18 cellular contexts compared by ENCODE assay signal in genomic region chr19:16087940-16088339, GRCh38. TPM values are rescaled to one million over a fixed set of nuclear protein-coding genes. Genes with fewer than 3 reads are reported as not detected.
DNase-seq lines count a peak whose midpoint lies in the region; ATAC-seq, FAIRE-seq and TF ChIP-seq lines count a peak whose summit lies in the region.
"Had no signal": no experiment of that assay in that cellular context is flagged by ENCODE, and none has a peak within 500 bp of the region (broad histone marks: within the 10 kb centered on the region; RNA-seq: fewer than 3 reads in every experiment).

No MANE protein-coding gene starts in this region.

- WGBS in neuronal stem cell (ENCODE audit: extremely low coverage in 2 of 2, insufficient read length in 2 of 2, insufficient replicate concordance in 1 of 2), 2 donors, result no CpG with 5 or more reads among the region's 12 CpGs

- no peak for FAIRE-seq in RCC 7860 (lab: Jason Lieb, UNC)
- FAIRE-seq: keratinocyte had no signal

- no peaks in the 10 kb centered on the region for H3K9me3 ChIP-seq in AG04450 (ENCODE audit: control insufficient read depth, insufficient read depth, low read length)
- no peaks in the 10 kb centered on the region for H3K9me3 ChIP-seq in neuronal stem cell (replicated peaks in 1 of 2; ENCODE audit: control insufficient read depth in 2 of 2, insufficient read depth in 1 of 2, low read depth in 1 of 2, low read length in 2 of 2)

- TF ChIP-seq POLR2A in GM18951 (IDR thresholded peaks at IDR 0.05; ENCODE audit: extremely low read depth, insufficient read depth, insufficient read length), result peak; percentile 12

- H3K4me1 Mint-ChIP-seq in effector memory CD8-positive, alpha-beta T cell (ENCODE audit: low read depth in 2 of 2), result peaks cover 18 to 23% of the 10 kb centered on the region in 2 donors

- peak overlapping the region; percentile 25 to 59 for H3K27ac Mint-ChIP-seq in effector memory CD8-positive, alpha-beta T cell

- H3K27ac ChIP-seq in AG04450 (ENCODE audit: low read depth, low read length) (peak overlapping the region; percentile 31), neuronal stem cell (replicated peaks; ENCODE audit: low read length) (no peak overlapping the region)
- H3K27ac ChIP-seq: foreskin keratinocyte had no signal

- H3K36me3 Mint-ChIP-seq in effector memory CD8-positive, alpha-beta T cell (ENCODE audit: insufficient read depth), result peaks cover 100% of the 10 kb centered on the region

- no peak overlapping the region for H4K91ac ChIP-seq in neuronal stem cell (ENCODE audit: low read depth, low read length, poor library complexity)

- peak overlapping the region; percentile 43 for H4K8ac ChIP-seq in neuronal stem cell (ENCODE audit: low read depth, low read length)

- H3K14ac ChIP-seq in neuronal stem cell (ENCODE audit: low read length), result no peak overlapping the region

- H3K4me2 ChIP-seq in neuronal stem cell (ENCODE audit: insufficient read depth, low read length, poor library complexity, severe bottlenecking), result no peak overlapping the region

- H2BK5ac ChIP-seq in neuronal stem cell (ENCODE audit: low read length), result no peak overlapping the region

- no peak overlapping the region for H3K4ac ChIP-seq in neuronal stem cell (ENCODE audit: low read length)

- peak overlapping the region; percentile 44 for H3K9ac ChIP-seq in neuronal stem cell (ENCODE audit: low read depth, low read length, poor library complexity)

- H3K36me3 ChIP-seq in neuronal stem cell (replicated peaks in 1 of 2; ENCODE audit: control insufficient read depth in 2 of 2, insufficient read depth in 2 of 2, low read length in 2 of 2), result peaks cover 77 to 99% of the 10 kb centered on the region in 2 donors

- H2AFZ ChIP-seq in neuronal stem cell (ENCODE audit: low read length), result no peak overlapping the region

- H3K4me3 Mint-ChIP-seq in effector memory CD8-positive, alpha-beta T cell, result no peak overlapping the region
- H3K4me3 Mint-ChIP-seq: CD14-positive monocyte had no signal

- H2BK120ac ChIP-seq in neuronal stem cell (ENCODE audit: low read depth, low read length), result no peak overlapping the region

- POLR2A ChIA-PET in AG04450 (lab: Yijun Ruan, JAX), result interaction anchor here (0.9 to 3.6 kb wide), 5 partner anchors 9 to 62 kb away, joined by 3 to 30 read pairs (median 7); partner anchors contain the start of gene TPM4

- ATAC-seq in effector memory CD8-positive, alpha-beta T cell (replicated peaks), result no peak
- ATAC-seq: foreskin keratinocyte had no signal

- H2BK15ac ChIP-seq in neuronal stem cell (ENCODE audit: low read length), result no peak overlapping the region

- no peak overlapping the region for H2BK12ac ChIP-seq in neuronal stem cell (ENCODE audit: low read length)

- H2AK5ac ChIP-seq in neuronal stem cell (ENCODE audit: low read depth, low read length), result no peak overlapping the region

- no peaks in the 10 kb centered on the region for H3K27me3 Mint-ChIP-seq in effector memory CD8-positive, alpha-beta T cell

- H3K4me3 ChIP-seq in AG04450 (ENCODE audit: low read depth, low read length), result no peak overlapping the region
- no peak overlapping the region for H3K4me3 ChIP-seq in neuronal stem cell (ENCODE audit: low read length in 2 of 2)

- no peaks in the 10 kb centered on the region for H3K9me3 Mint-ChIP-seq in effector memory CD8-positive, alpha-beta T cell
- H3K9me3 Mint-ChIP-seq: CD14-positive monocyte had no signal

- H3K27me3 ChIP-seq in AG04450 (ENCODE audit: control insufficient read depth, insufficient read depth, low read length) (no peaks in the 10 kb centered on the region), neuronal stem cell (ENCODE audit: control insufficient read depth in 3 of 3, insufficient read depth in 3 of 3, low read depth in 1 of 3, low read length in 3 of 3) (no peaks in the 10 kb centered on the region)
- H3K27me3 ChIP-seq: foreskin keratinocyte had no signal

- CTCF ChIA-PET in AG04450 (lab: Charles Lee), result no interaction called here

- in situ Hi-C loops in GM18951 (cut with MboI; ENCODE audit: low sequenced_read_pairs, unreplicated experiment), result no loop called here

- H3K4me1 ChIP-seq in neuronal stem cell (ENCODE audit: control insufficient read depth in 2 of 2, insufficient read depth in 1 of 2, low read depth in 1 of 2, low read length in 2 of 2), result no peaks in the 10 kb centered on the region
- H3K4me1 ChIP-seq: foreskin keratinocyte had no signal

- no peak overlapping the region for H3K18ac ChIP-seq in neuronal stem cell (ENCODE audit: low read length)

- H3K79me1 ChIP-seq in neuronal stem cell (ENCODE audit: low read depth, low read length), result peaks cover 18% of the 10 kb centered on the region

- H3K23ac ChIP-seq in neuronal stem cell (ENCODE audit: low read depth, low read length, poor library complexity), result no peak overlapping the region

- DNase-seq in AG04450 (ENCODE audit: low read depth, low spot score) (no peak), neuronal stem cell (ENCODE audit: low spot score) (no peak), OCI-M2 (lab: John Stamatoyannopoulos, UW; ENCODE audit: unreplicated experiment) (no peak), RCC 7860 (ENCODE audit: low spot score) (no peak), HCEC 1CT (no peak), NCI-H146 (lab: John Stamatoyannopoulos, UW) (no peak)
- no peak for DNase-seq in effector memory CD8-positive, alpha-beta T cell
- DNase-seq: activated CD4-positive, CD25-positive, alpha-beta regulatory T cell treated with anti-CD3 and anti-CD28 coated beads, Interleukin-2, amount 50 U/mL, for 72 hours; activated effector memory CD4-positive, alpha-beta T cell treated with Interleukin-2 at 50 U/mL for 16 hours; foreskin keratinocyte; NCI-H1105 treated with DMSO at 0.1 percent for 48 hours; NCI-H69; occipital lobe; stimulated activated CD4-positive, alpha-beta T cell treated with anti-CD3 and anti-CD28 coated beads, Interleukin-2, amount 100 ng/mL, for 48 hours; stimulated activated naive CD4-positive, alpha-beta T cell had no signal

- no peak for TF ChIP-seq CTCF in AG04450 (IDR thresholded peaks at IDR 0.05; ENCODE audit: low read depth, low read length)

RNA-seq across cellular contexts. Expression of gene TPM4, which starts 11.6 kb away (rescaled TPM):
- polyA plus RNA-seq in AG04450 (2011; rRNA removed), result 1,635 and 2,058 TPM in 2 replicates
- polyA minus RNA-seq in AG04450 (2011; rRNA and poly(A)+ RNA removed), result 838 and 1,049 TPM in 2 replicates
- 413 TPM for polyA plus RNA-seq in neuronal stem cell (2013, experiment 1 of 2)
- polyA plus RNA-seq in neuronal stem cell (2013, experiment 2 of 2), result 408 TPM

RNA-seq across cellular contexts. Expression of gene RAB8A, which starts 23.7 kb away (rescaled TPM):
- 107 and 109 TPM in 2 replicates for polyA plus RNA-seq in AG04450 (2011; rRNA removed)
- polyA minus RNA-seq in AG04450 (2011; rRNA and poly(A)+ RNA removed), result 149 and 157 TPM in 2 replicates
- 43.0 TPM for polyA plus RNA-seq in neuronal stem cell (2013, experiment 1 of 2)
- polyA plus RNA-seq in neuronal stem cell (2013, experiment 2 of 2), result 44.3 TPM

RNA-seq across cellular contexts. Expression of gene HSH2D, which starts 55.5 kb away (rescaled TPM):
- polyA plus RNA-seq in AG04450 (2011; rRNA removed), result not detected in 2 replicates
- polyA minus RNA-seq in AG04450 (2011; rRNA and poly(A)+ RNA removed), result not detected in 2 replicates
- polyA plus RNA-seq in neuronal stem cell (2013, experiment 1 of 2), result 0.01 TPM
- 0.04 TPM for polyA plus RNA-seq in neuronal stem cell (2013, experiment 2 of 2)
